In the genomic region with DNA sequence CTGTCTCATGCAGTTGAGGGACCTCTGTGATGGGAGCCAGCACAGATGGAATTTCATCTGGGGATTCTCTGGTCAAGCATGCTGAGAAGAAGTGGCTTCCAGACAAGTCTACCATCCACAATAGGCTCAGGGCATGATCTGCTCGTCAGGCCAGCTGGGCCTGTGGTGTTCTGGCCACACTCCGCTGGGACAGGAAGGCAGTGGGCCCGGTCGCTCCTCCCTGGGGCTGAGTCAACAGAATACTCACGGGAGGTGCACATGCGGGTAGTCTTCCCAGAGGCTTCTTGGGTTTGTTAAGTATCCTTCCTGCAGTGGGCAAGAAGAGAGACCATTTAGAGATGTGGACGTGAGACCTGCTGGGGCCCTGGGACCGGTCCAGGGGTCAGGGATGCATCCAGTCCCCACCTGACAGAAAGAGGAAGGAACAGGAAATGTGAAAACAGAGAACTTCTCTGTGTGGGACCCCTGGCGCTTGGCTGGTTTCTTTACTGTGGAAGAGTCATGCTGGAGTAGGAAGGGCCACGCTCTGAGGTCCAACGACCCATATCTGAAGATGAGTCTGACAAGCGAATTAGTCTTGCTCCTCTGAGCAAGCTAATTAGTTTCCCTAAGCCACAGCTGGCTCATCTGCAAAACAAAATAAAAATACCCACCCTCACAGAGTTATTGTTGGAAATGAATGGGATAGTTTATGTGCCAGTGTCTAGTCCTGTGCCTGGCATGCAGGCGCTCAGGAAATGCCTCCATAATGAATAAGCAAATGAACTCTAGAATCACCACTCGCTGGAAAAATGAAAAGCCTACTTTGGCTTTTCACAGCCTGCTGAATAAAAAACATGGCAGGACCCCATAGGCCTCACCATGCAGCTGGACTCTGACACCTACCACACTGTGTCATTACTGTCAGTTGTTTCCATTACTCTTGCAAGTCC, we compare ENCODE assay signal across 17 cellular contexts.
DNase-seq lines count a peak whose midpoint lies in the region; ATAC-seq and TF ChIP-seq lines count a peak whose summit lies in the region.
"Had no signal": no experiment of that assay in that cellular context is flagged by ENCODE, and none has a peak within 500 bp of the region (broad histone marks: within the 10 kb centered on the region; RNA-seq: fewer than 3 reads in every experiment).

No MANE protein-coding gene starts in this region.

- no peaks in the 10 kb centered on the region for H3K9me3 ChIP-seq in SJSA1 (replicated peaks)
- no peaks in the 10 kb centered on the region for H3K9me3 ChIP-seq in iPS-18a (ENCODE audit: control insufficient read depth, low read depth, low read length)
- H3K9me3 ChIP-seq in vagina = no peaks in the 10 kb centered on the region

- H3K27ac Mint-ChIP-seq in activated naive CD8-positive, alpha-beta T cell treated with anti-CD3 and anti-CD28 coated beads, Interleukin-2, amount 50 U/mL, for 24 hours = peak overlapping the region; percentile 17
- no peak overlapping the region for H3K27ac Mint-ChIP-seq in activated naive CD8-positive, alpha-beta T cell treated with anti-CD3 and anti-CD28 coated beads for 36 hours

- intact Hi-C loops in vagina (cut with DNase I) = loop anchor here (5.0 kb wide), 1 partner anchor 68 kb away; a partner anchor contains a TSS

- H3K27me3 ChIP-seq in SJSA1 (replicated peaks) = no peaks in the 10 kb centered on the region
- H3K27me3 ChIP-seq in iPS-18a (ENCODE audit: control insufficient read depth, insufficient read depth, low read length) = no peaks in the 10 kb centered on the region
- no peaks in the 10 kb centered on the region for H3K27me3 ChIP-seq in vagina

- no peaks in the 10 kb centered on the region for H3K9me3 Mint-ChIP-seq in activated naive CD8-positive, alpha-beta T cell treated with anti-CD3 and anti-CD28 coated beads, Interleukin-2, amount 50 U/mL, for 24 hours
- H3K9me3 Mint-ChIP-seq in activated naive CD8-positive, alpha-beta T cell treated with anti-CD3 and anti-CD28 coated beads for 36 hours = no peaks in the 10 kb centered on the region

- TF ChIP-seq POLR2A in vagina (IDR thresholded peaks at IDR 0.05) = no peak

- no peak overlapping the region for H3K4me3 Mint-ChIP-seq in activated naive CD8-positive, alpha-beta T cell treated with anti-CD3 and anti-CD28 coated beads, Interleukin-2, amount 50 U/mL, for 24 hours
- no peak overlapping the region for H3K4me3 Mint-ChIP-seq in activated naive CD8-positive, alpha-beta T cell treated with anti-CD3 and anti-CD28 coated beads for 36 hours

- no peak for ATAC-seq in activated naive CD8-positive, alpha-beta T cell treated with anti-CD3 and anti-CD28 coated beads, Interleukin-2, amount 50 U/mL, for 24 hours
- ATAC-seq in GM21360 (IDR thresholded peaks at IDR 0.05; ENCODE audit: unreplicated experiment) (no peak), HG02623 (IDR thresholded peaks at IDR 0.05; ENCODE audit: unreplicated experiment) (no peak), GM21717 (IDR thresholded peaks at IDR 0.05; ENCODE audit: unreplicated experiment) (no peak)

- H3K9ac ChIP-seq in iPS-18a (ENCODE audit: low read length) = no peak overlapping the region

- no peak for DNase-seq in activated naive CD8-positive, alpha-beta T cell treated with anti-CD3 and anti-CD28 coated beads, Interleukin-2, amount 50 U/mL, for 24 hours
- no peak for DNase-seq in activated naive CD8-positive, alpha-beta T cell treated with anti-CD3 and anti-CD28 coated beads for 36 hours
- DNase-seq in SJSA1 (ENCODE audit: low read depth in 1 of 2, low spot score in 2 of 2) = peak in 1 of 2 experiments; percentile 49
- peak in 1 of 2 donors; percentile 75 for DNase-seq in vagina (ENCODE audit: extremely low spot score in 2 of 2)
- DNase-seq: 8988T; activated effector memory CD4-positive, alpha-beta T cell treated with anti-CD3 and anti-CD28 coated beads, Interleukin-2, amount 50 U/mL, for 16 hours; COR-L47; hippocampal formation; Karpas-422; NCI-H1694; NCI-H69; SHP77 had no signal

- H3K4me1 Mint-ChIP-seq in activated naive CD8-positive, alpha-beta T cell treated with anti-CD3 and anti-CD28 coated beads, Interleukin-2, amount 50 U/mL, for 24 hours = peaks cover 3% of the 10 kb centered on the region
- peaks cover 5% of the 10 kb centered on the region for H3K4me1 Mint-ChIP-seq in activated naive CD8-positive, alpha-beta T cell treated with anti-CD3 and anti-CD28 coated beads for 36 hours

- H3K36me3 ChIP-seq in SJSA1 (peaks cover 98% of the 10 kb centered on the region), iPS-18a (ENCODE audit: control insufficient read depth, low read depth, low read length) (peaks cover 27% of the 10 kb centered on the region), vagina (peaks cover 0 to 27% of the 10 kb centered on the region in 2 donors)

- H3K36me3 Mint-ChIP-seq in activated naive CD8-positive, alpha-beta T cell treated with anti-CD3 and anti-CD28 coated beads, Interleukin-2, amount 50 U/mL, for 24 hours (ENCODE audit: low read depth) = peaks cover 8% of the 10 kb centered on the region
- peaks cover 3% of the 10 kb centered on the region for H3K36me3 Mint-ChIP-seq in activated naive CD8-positive, alpha-beta T cell treated with anti-CD3 and anti-CD28 coated beads for 36 hours

- H3K4me1 ChIP-seq in SJSA1 (replicated peaks) (peaks cover 79% of the 10 kb centered on the region), iPS-18a (ENCODE audit: control insufficient read depth, low read depth, low read length) (peaks cover 11% of the 10 kb centered on the region), vagina (peaks cover 47% of the 10 kb centered on the region)

- TF ChIP-seq CTCF in vagina (IDR thresholded peaks at IDR 0.05) = no peak

- no peaks in the 10 kb centered on the region for H3K27me3 Mint-ChIP-seq in activated naive CD8-positive, alpha-beta T cell treated with anti-CD3 and anti-CD28 coated beads, Interleukin-2, amount 50 U/mL, for 24 hours
- H3K27me3 Mint-ChIP-seq in activated naive CD8-positive, alpha-beta T cell treated with anti-CD3 and anti-CD28 coated beads for 36 hours = no peaks in the 10 kb centered on the region

- H3K27ac ChIP-seq in SJSA1 (peak overlapping the region; percentile 15), iPS-18a (ENCODE audit: low read length) (peak overlapping the region; percentile 13), vagina (peak overlapping the region; percentile 18)

- no peak overlapping the region for H3K4me3 ChIP-seq in SJSA1
- no peak overlapping the region for H3K4me3 ChIP-seq in iPS-18a (ENCODE audit: low read length)
- H3K4me3 ChIP-seq in vagina = no peak overlapping the region
- H3K4me3 ChIP-seq: skin epidermis had no signal
